15 cellular contexts compared by ENCODE assay signal in the genomic region with DNA sequence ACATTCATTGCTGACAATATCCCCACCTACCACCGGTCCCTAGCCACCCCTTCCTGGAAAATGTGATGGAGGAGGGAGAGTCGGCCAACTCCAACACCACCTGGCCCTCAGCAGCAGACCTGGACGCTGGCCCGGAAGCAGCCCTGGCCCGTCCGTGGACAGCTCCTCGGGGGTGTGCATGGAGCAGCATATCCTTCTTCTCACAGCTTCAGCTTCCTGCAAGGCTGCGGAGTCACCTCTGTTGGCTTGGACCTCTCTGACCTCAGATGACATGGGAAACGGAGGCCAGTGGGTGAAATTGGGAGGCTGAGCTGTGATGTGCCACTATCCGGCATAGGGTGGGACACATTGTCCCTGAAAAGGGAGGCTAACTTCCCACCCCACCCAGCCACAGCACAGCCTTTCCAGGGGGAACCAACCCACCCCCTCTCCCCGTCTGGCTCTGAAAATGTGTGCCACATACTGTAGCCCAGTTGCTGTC. TPM values are rescaled to one million over a fixed set of nuclear protein-coding genes. Genes with fewer than 3 reads are reported as not detected.
A peak's percentile ranks its signal among the peaks of the same experiment; 100 is the strongest.
DNase-seq lines count a peak whose midpoint lies in the region; ATAC-seq, FAIRE-seq and TF ChIP-seq lines count a peak whose summit lies in the region.
"Had no signal": no experiment of that assay in that cellular context is flagged by ENCODE, and none has a peak within 500 bp of the region (broad histone marks: within the 10 kb centered on the region; RNA-seq: fewer than 3 reads in every experiment).

No MANE protein-coding gene starts in this region.

- peak; percentile 19 for DNase-seq in astrocyte (ENCODE audit: low read depth)
- peak; percentile 90 for DNase-seq in dermis blood vessel endothelial cell
- no peak for DNase-seq in left lobe of liver (ENCODE audit: low spot score)
- DNase-seq in stomach, result peak; percentile 29
- DNase-seq in SK-N-DZ (ENCODE audit: low spot score), result no peak
- DNase-seq in NCI-H128 (lab: John Stamatoyannopoulos, UW; ENCODE audit: unreplicated experiment), result no peak
- DNase-seq in NCI-H2196 (lab: John Stamatoyannopoulos, UW; ENCODE audit: unreplicated experiment), result no peak
- DNase-seq: activated CD4-positive, alpha-beta T cell treated with anti-CD3 and anti-CD28 coated beads for 1 hour; activated T-cell treated with anti-CD3 and anti-CD28 coated beads, Interleukin-2, amount 50 U/mL, for 48 hours; midbrain; SHP77; trophoblast cell had no signal

- ATAC-seq in left lobe of liver (peak; percentile 57), GM21381 (IDR thresholded peaks at IDR 0.05; ENCODE audit: unreplicated experiment) (no peak)

- H3K27ac ChIP-seq in astrocyte (ENCODE audit: low read depth, low read length), result no peak overlapping the region
- peak overlapping the region in 4 of 5 donors; percentile 24 to 55 (median 38) for H3K27ac ChIP-seq in stomach
- H3K27ac ChIP-seq: BLaER1 treated with 17β-estradiol and CSF1 and Interleukin-3, amounts not matched to agents 10 nM and 100 nM had no signal

- no peak for TF ChIP-seq POLR2A in stomach (IDR thresholded peaks at IDR 0.05)

- FAIRE-seq in astrocyte (lab: Jason Lieb, UNC), result no peak

- no peaks in the 10 kb centered on the region for H3K9me3 Mint-ChIP-seq in astrocyte (ENCODE audit: unreplicated experiment)

- H2AFZ ChIP-seq in astrocyte (ENCODE audit: low read depth, low read length), result peak overlapping the region; percentile 4

- H3K4me3 Mint-ChIP-seq in astrocyte (ENCODE audit: unreplicated experiment), result no peak overlapping the region

- H3K27ac Mint-ChIP-seq in astrocyte (ENCODE audit: unreplicated experiment), result no peak overlapping the region

- WGBS in stomach, 5 donors, result 26 to 54% (median 48%) methylated on average over 8 to 11 of the region's 11 CpGs

- no peak for TF ChIP-seq CTCF in astrocyte (IDR thresholded peaks at IDR 0.05; ENCODE audit: insufficient read depth, low read depth, low read length)
- TF ChIP-seq CTCF in stomach (IDR thresholded peaks at IDR 0.05), result no peak

- H3K9me3 ChIP-seq in astrocyte (ENCODE audit: insufficient read depth, low read depth, low read length) (no peaks in the 10 kb centered on the region), stomach (no peaks in the 10 kb centered on the region)
- H3K9me3 ChIP-seq: BLaER1 treated with 17β-estradiol and CSF1 and Interleukin-3, amounts not matched to agents 10 nM and 100 nM had no signal

- H3K9ac ChIP-seq in astrocyte (ENCODE audit: low read length), result no peak overlapping the region
- H3K9ac ChIP-seq: BLaER1 treated with 17β-estradiol and CSF1 and Interleukin-3, amounts not matched to agents 10 nM and 100 nM had no signal

- no peaks in the 10 kb centered on the region for H3K36me3 Mint-ChIP-seq in astrocyte (ENCODE audit: low read depth, unreplicated experiment)

- H3K27me3 Mint-ChIP-seq in astrocyte (ENCODE audit: low read depth, unreplicated experiment), result no peaks in the 10 kb centered on the region

- no peaks in the 10 kb centered on the region for H4K20me1 ChIP-seq in astrocyte (ENCODE audit: insufficient read depth, low read length)
- H4K20me1 ChIP-seq: BLaER1 treated with 17β-estradiol and CSF1 and Interleukin-3, amounts not matched to agents 10 nM and 100 nM had no signal

- no peaks in the 10 kb centered on the region for H3K79me2 ChIP-seq in astrocyte (ENCODE audit: insufficient read depth, low read length)

- H3K4me2 ChIP-seq in astrocyte (ENCODE audit: low read length), result peak overlapping the region; percentile 15
- H3K4me2 ChIP-seq: BLaER1 treated with 17β-estradiol and CSF1 and Interleukin-3, amounts not matched to agents 10 nM and 100 nM had no signal

- H3K4me3 ChIP-seq in astrocyte (ENCODE audit: insufficient read depth, low read depth, low read length) (no peak overlapping the region), stomach (peak overlapping the region in 1 of 4 donors; percentile 3)
- H3K4me3 ChIP-seq: BLaER1 treated with 17β-estradiol and CSF1 and Interleukin-3, amounts not matched to agents 10 nM and 100 nM; dorsolateral prefrontal cortex had no signal

- TF ChIP-seq EP300 in stomach (IDR thresholded peaks at IDR 0.05), result no peak

- H3K36me3 ChIP-seq in astrocyte (ENCODE audit: insufficient read depth, low read length) (no peaks in the 10 kb centered on the region), stomach (no peaks in the 10 kb centered on the region)
- H3K36me3 ChIP-seq: BLaER1 treated with 17β-estradiol and CSF1 and Interleukin-3, amounts not matched to agents 10 nM and 100 nM had no signal

- H3K4me1 Mint-ChIP-seq in astrocyte (ENCODE audit: low read depth, unreplicated experiment), result peaks cover 17% of the 10 kb centered on the region

- no peaks in the 10 kb centered on the region for H3K27me3 ChIP-seq in astrocyte (ENCODE audit: insufficient read depth, low read length)
- no peaks in the 10 kb centered on the region for H3K27me3 ChIP-seq in stomach
- H3K27me3 ChIP-seq: BLaER1 treated with 17β-estradiol and CSF1 and Interleukin-3, amounts not matched to agents 10 nM and 100 nM had no signal

- H3K4me1 ChIP-seq in astrocyte (ENCODE audit: insufficient read depth, low read length), result peaks cover 4% of the 10 kb centered on the region
- H3K4me1 ChIP-seq in stomach, result peaks cover 0 to 22% (median 9%) of the 10 kb centered on the region in 4 donors

- intact Hi-C loops in stomach (cut with DNase I; ENCODE audit: low total_unique reads), result no loop called here

RNA-seq across cellular contexts. Expression of a gene that starts 42.9 kb away (rescaled TPM):
- total RNA-seq in astrocyte, result 63.7 and 67.6 TPM in 2 replicates
- total RNA-seq in dermis blood vessel endothelial cell, result 111 and 137 TPM in 2 replicates
- 17.7 TPM for total RNA-seq in left lobe of liver
- total RNA-seq in stomach, result 10 to 100 TPM; 22.6 to 91.5 (median 73.6) TPM
- 10 to 100 TPM; 38.2 to 62.6 (median 51.6) TPM for polyA plus RNA-seq in stomach
- polyA plus RNA-seq in SK-N-DZ (2014; cell fraction: cytosol; rRNA removed), result 93.9 and 94.6 TPM in 2 replicates
- 75.9 and 82.5 TPM in 2 replicates for polyA plus RNA-seq in SK-N-DZ (2014; cell fraction: nucleus; rRNA removed)

Comparison
In these comparisons a context has a peak if more than half of its experiments do, and no peak if none do; other contexts are left out.
1. DNase-seq: peak in astrocyte (single experiment), dermis blood vessel endothelial cell (single experiment) and stomach (single experiment); none in left lobe of liver (single experiment), SK-N-DZ (single experiment), NCI-H128 (single experiment) and NCI-H2196 (single experiment).